In genomic region chr5:35853652-35854051, GRCh38 we compare ENCODE assay signal across 11 cellular contexts. TPM values are rescaled to one million over a fixed set of nuclear protein-coding genes. Genes with fewer than 3 reads are reported as not detected.
DNase-seq lines count a peak whose midpoint lies in the region; ATAC-seq and TF ChIP-seq lines count a peak whose summit lies in the region.
"Had no signal": no experiment of that assay in that cellular context is flagged by ENCODE, and none has a peak within 500 bp of the region (broad histone marks: within the 10 kb centered on the region; RNA-seq: fewer than 3 reads in every experiment).

No MANE protein-coding gene starts in this region.

- H3K79me2 ChIP-seq in DOHH2 (ENCODE audit: control insufficient read depth, low read length): peaks cover 21% of the 10 kb centered on the region

- in situ Hi-C loops in GM13976 (cut with MboI; ENCODE audit: low sequenced_read_pairs, unreplicated experiment): no loop called here

- H3K9me3 ChIP-seq in DOHH2 (ENCODE audit: control insufficient read depth, insufficient read depth, low read length) (no peaks in the 10 kb centered on the region), A673 (ENCODE audit: low read depth, low read length, poor library complexity, severe bottlenecking) (no peaks in the 10 kb centered on the region)

- peak overlapping the region; percentile 44 for H3K4me3 ChIP-seq in DOHH2 (ENCODE audit: low read length)
- H3K4me3 ChIP-seq in A673 (ENCODE audit: low read depth, low read length, poor library complexity, severe bottlenecking): no peak overlapping the region

- no peaks in the 10 kb centered on the region for H3K27me3 ChIP-seq in DOHH2 (ENCODE audit: control insufficient read depth, low read length)
- no peaks in the 10 kb centered on the region for H3K27me3 ChIP-seq in A673 (replicated peaks; ENCODE audit: insufficient read depth, low read depth, low read length, poor library complexity)

- no peaks in the 10 kb centered on the region for H3K9me2 ChIP-seq in DOHH2 (replicated peaks; ENCODE audit: control insufficient read depth, low read length)

- peaks cover 59% of the 10 kb centered on the region for H3K4me1 ChIP-seq in DOHH2 (ENCODE audit: control insufficient read depth, low read length)
- peaks cover 40% of the 10 kb centered on the region for H3K4me1 ChIP-seq in A673 (ENCODE audit: insufficient read depth, low read length, poor library complexity, severe bottlenecking)

- no peaks in the 10 kb centered on the region; the same call in 1 of the 2 replicates for H3K36me3 ChIP-seq in DOHH2 (ENCODE audit: control insufficient read depth, low read length)
- H3K36me3 ChIP-seq in A673 (ENCODE audit: insufficient read depth, low read length, poor library complexity, severe bottlenecking): no peaks in the 10 kb centered on the region

- intact Hi-C loops in A673 (cut with micrococcal nuclease; ENCODE audit: unreplicated experiment): no loop called here

- no peak for ATAC-seq in HG03159 (IDR thresholded peaks at IDR 0.05; ENCODE audit: unreplicated experiment)
- ATAC-seq: Panc1 had no signal

- H4K20me1 ChIP-seq in DOHH2 (ENCODE audit: control insufficient read depth, insufficient read depth, low read depth, low read length): no peaks in the 10 kb centered on the region

- H3K4me2 ChIP-seq in DOHH2 (ENCODE audit: low read length): peak overlapping the region; percentile 66

- no TSS peak for BruUV-seq in A673 (replicated peaks; lab: Mats Ljungman, UMichigan)

- peak overlapping the region; percentile 46 for H3K27ac ChIP-seq in DOHH2 (ENCODE audit: low read depth, low read length)
- no peak overlapping the region for H3K27ac ChIP-seq in A673 (ENCODE audit: low read depth, low read length, poor library complexity, severe bottlenecking)

- CTCF ChIA-PET in A673 (lab: Charles Lee): no interaction called here

- no peak for TF ChIP-seq CTCF in DOHH2 (IDR thresholded peaks at IDR 0.05; ENCODE audit: low read depth, low read length, poor library complexity, severe bottlenecking)
- TF ChIP-seq CTCF in GM13976 (IDR thresholded peaks at IDR 0.05; ENCODE audit: borderline replicate concordance, control extremely low read depth, extremely low read depth, insufficient read depth, missing control alignments): no peak
- TF ChIP-seq CTCF in A673 (conservative IDR thresholded peaks at IDR 0.05; ENCODE audit: low read depth, low read length): no peak

- POLR2A ChIA-PET in A673 (lab: Charles Lee; ENCODE audit: low non-redundant PET): no interaction called here

- peak; percentile 3 to 47 (median 38) for DNase-seq in activated CD4-positive, CD25-positive, alpha-beta regulatory T cell (lab: John Stamatoyannopoulos, UW)
- DNase-seq in activated naive CD8-positive, alpha-beta T cell treated with anti-CD3 and anti-CD28 coated beads, Interleukin-2, amount 50 U/mL, for 16 hours (ENCODE audit: low read depth, low spot score): peak; percentile 40
- DNase-seq in stimulated activated CD4-positive, alpha-beta T cell treated with anti-CD3 and anti-CD28 coated beads, Interleukin-2, amount 100 ng/mL, for 4 hours (ENCODE audit: low read depth): peak; percentile 39
- DNase-seq in GM13976 (ENCODE audit: low spot score): no peak
- DNase-seq in NK-92 treated with Interleukin-12 subunit alpha and Interleukin-12 subunit beta, amount 100 ng/mL, for 24 hours (lab: John Stamatoyannopoulos, UW): no peak
- DNase-seq in A673 (ENCODE audit: low spot score): no peak
- DNase-seq: DMS79 treated with DMSO at 0.1 percent for 48 hours, islet precursor cell had no signal

- H3F3A ChIP-seq in DOHH2 (ENCODE audit: control insufficient read depth, insufficient read depth): no peaks in the 10 kb centered on the region

RNA-seq across cellular contexts. Expression of gene IL7R, which starts 3.0 kb away (rescaled TPM):
- 4.2 and 7.7 TPM in 2 replicates for total RNA-seq in A673 (2021)

Comparison
In these comparisons a context has a peak if more than half of its experiments do, and no peak if none do; other contexts are left out.
1. DNase-seq: peak in activated CD4-positive, CD25-positive, alpha-beta regulatory T cell (4 of 4), activated naive CD8-positive, alpha-beta T cell treated with anti-CD3 and anti-CD28 coated beads, Interleukin-2, amount 50 U/mL, for 16 hours (single experiment) and stimulated activated CD4-positive, alpha-beta T cell treated with anti-CD3 and anti-CD28 coated beads, Interleukin-2, amount 100 ng/mL, for 4 hours (single experiment); none in GM13976 (single experiment), NK-92 treated with Interleukin-12 subunit alpha and Interleukin-12 subunit beta, amount 100 ng/mL, for 24 hours (single experiment) and A673 (single experiment).